23 cellular contexts compared by ENCODE assay signal in genomic region chr19:37867831-37868230, GRCh38. TPM values are rescaled to one million over a fixed set of nuclear protein-coding genes. Genes with fewer than 3 reads are reported as not detected.
DNase-seq lines count a peak whose midpoint lies in the region; ATAC-seq and TF ChIP-seq lines count a peak whose summit lies in the region.
"Had no signal": no experiment of that assay in that cellular context is flagged by ENCODE, and none has a peak within 500 bp of the region (broad histone marks: within the 10 kb centered on the region; RNA-seq: fewer than 3 reads in every experiment).

No MANE protein-coding gene starts in this region.

- WGBS in adrenal gland, 4 donors, result 63 to 68% (median 66%) methylated on average over 2 of the region's 2 CpGs

- peak; percentile 31 for ATAC-seq in mucosa of descending colon
- ATAC-seq: body of pancreas, GM12878 had no signal

- H3K36me3 ChIP-seq in mucosa of descending colon (ENCODE audit: low read depth) (no peaks in the 10 kb centered on the region), adrenal gland (replicated peaks in 1 of 2) (no peaks in the 10 kb centered on the region)
- H3K36me3 ChIP-seq: BLaER1 treated with 17β-estradiol and CSF1 and Interleukin-3, amounts not matched to agents 10 nM and 100 nM; WERI-Rb-1 had no signal

- H3K4me1 ChIP-seq in mucosa of descending colon (ENCODE audit: low read depth) (no peaks in the 10 kb centered on the region), adrenal gland (replicated peaks in 1 of 2) (no peaks in the 10 kb centered on the region)
- H3K4me1 ChIP-seq: body of pancreas had no signal

- TF ChIP-seq CTCF in epithelial cell of esophagus (IDR thresholded peaks at IDR 0.05; ENCODE audit: insufficient read depth, low read depth, low read length, missing control alignments) (no peak), mucosa of descending colon (IDR thresholded peaks at IDR 0.05) (no peak), glutamatergic neuron (IDR thresholded peaks at IDR 0.05; ENCODE audit: partially characterized antibody, unreplicated experiment) (no peak), adrenal gland (IDR thresholded peaks at IDR 0.05) (no peak)

- no peaks in the 10 kb centered on the region for H3K4me1 Mint-ChIP-seq in glutamatergic neuron (ENCODE audit: low read depth, unreplicated experiment)

- peaks cover 16% of the 10 kb centered on the region for H3K36me3 Mint-ChIP-seq in glutamatergic neuron (ENCODE audit: unreplicated experiment)

- no peak overlapping the region for H3K4me3 ChIP-seq in epithelial cell of esophagus (ENCODE audit: low read length)
- no peak overlapping the region for H3K4me3 ChIP-seq in mucosa of descending colon
- no peak overlapping the region for H3K4me3 ChIP-seq in adrenal gland
- H3K4me3 ChIP-seq: BLaER1 treated with 17β-estradiol and CSF1 and Interleukin-3, amounts not matched to agents 10 nM and 100 nM; body of pancreas; GM12878; PC-9 had no signal

- H3K9me3 ChIP-seq in mucosa of descending colon (no peaks in the 10 kb centered on the region), adrenal gland (replicated peaks in 1 of 3) (no peaks in the 10 kb centered on the region)
- H3K9me3 ChIP-seq: body of pancreas had no signal

- no peak overlapping the region for H3K27ac ChIP-seq in adrenal gland
- H3K27ac ChIP-seq: body of pancreas, PC-9, WERI-Rb-1 had no signal

- H3K27me3 ChIP-seq in adrenal gland, result no peaks in the 10 kb centered on the region
- H3K27me3 ChIP-seq: BLaER1 treated with 17β-estradiol and CSF1 and Interleukin-3, amounts not matched to agents 10 nM and 100 nM; body of pancreas had no signal

- no peak overlapping the region for H3K27ac Mint-ChIP-seq in glutamatergic neuron (ENCODE audit: unreplicated experiment)

- TF ChIP-seq POLR2A in adrenal gland (IDR thresholded peaks at IDR 0.05), result no peak

- peak; percentile 11 for DNase-seq in GM03348 (ENCODE audit: low spot score)
- DNase-seq in NCI-H2171 treated with DMSO at 0.1 percent for 48 hours (lab: John Stamatoyannopoulos, UW), result peak; percentile 24
- DNase-seq in epithelial cell of esophagus (ENCODE audit: low read depth), result peak; percentile 85
- peak in 1 of 3 donors; percentile 4 for DNase-seq in mucosa of descending colon
- DNase-seq in glutamatergic neuron, result no peak
- DNase-seq in adrenal gland, result no peak
- DNase-seq in HuH-7.5 (ENCODE audit: low spot score), result no peak
- DNase-seq in kidney glomerular epithelial cell (lab: John Stamatoyannopoulos, UW), result no peak
- DNase-seq: activated effector memory CD4-positive, alpha-beta T cell treated with anti-CD3 and anti-CD28 coated beads, Interleukin-2, amount 50 U/mL, for 16 hours; body of pancreas; DND-41; MM.1S; NCI-H2029; NCI-H526 treated with DMSO at 0.1 percent for 48 hours; stimulated activated naive CD4-positive, alpha-beta T cell; SW 1271; WERI-Rb-1 had no signal

- peaks cover 4% of the 10 kb centered on the region for H3K9me3 Mint-ChIP-seq in glutamatergic neuron (ENCODE audit: unreplicated experiment)

- peaks cover 5% of the 10 kb centered on the region for H3K27me3 Mint-ChIP-seq in glutamatergic neuron (ENCODE audit: unreplicated experiment)

- no peak overlapping the region for H3K4me3 Mint-ChIP-seq in glutamatergic neuron (ENCODE audit: unreplicated experiment)

- intact Hi-C loops in mucosa of descending colon (cut with DNase I, micrococcal nuclease) (no loop called here), adrenal gland (cut with DNase I) (no loop called here)

RNA-seq across cellular contexts. Expression of gene WDR87, which starts 38.6 kb away (rescaled TPM):
- total RNA-seq in mucosa of descending colon (not detected), glutamatergic neuron (ENCODE audit: unreplicated experiment) (not detected), adrenal gland (not detected)
- polyA plus RNA-seq in adrenal gland, result under 1 TPM in 2 of 3 donors, not detected in 1; under 0.01 to 0.08 TPM
- total RNA-seq: activated CD8-positive, alpha-beta memory T cell treated with anti-CD3 and anti-CD28 coated beads for 36 hours; body of pancreas; GM12878; osteoblast; PC-9; ureter had no signal
- polyA plus RNA-seq: GM12878 had no signal

RNA-seq across cellular contexts. Expression of gene SIPA1L3, which starts 39.2 kb away (rescaled TPM):
- total RNA-seq in mucosa of descending colon (100 to 1,000 TPM in 2 of 3 donors, 10 to 100 TPM in 1; 93.6 to 173 (median 144) TPM), glutamatergic neuron (ENCODE audit: unreplicated experiment) (97.7 TPM), adrenal gland (10 to 100 TPM in 6 of 8 donors, 1 to 10 TPM in 2; 8.4 to 24.1 (median 14.1) TPM)
- 10 to 100 TPM in 2 of 3 donors, 1 to 10 TPM in 1; 2.2 to 12.0 (median 10.2) TPM for polyA plus RNA-seq in adrenal gland

Comparison
In these comparisons a context has a peak if more than half of its experiments do, and no peak if none do; other contexts are left out.
1. DNase-seq: peak in GM03348 (single experiment), NCI-H2171 treated with DMSO at 0.1 percent for 48 hours (single experiment) and epithelial cell of esophagus (single experiment); none in glutamatergic neuron (single experiment), adrenal gland (0 of 7), HuH-7.5 (single experiment) and kidney glomerular epithelial cell (single experiment).